1 cellular context compared by ENCODE assay signal in genomic region chr17:73210002-73210678, GRCh38.
TF ChIP-seq lines count a peak whose summit lies in the region.

No MANE protein-coding gene starts in this region.

TF ChIP-seq in K562, 482 proteins besides CTCF, POLR2A, EP300 and RAD21 (continued from another document):
- TF ChIP-seq ZNF318 (IDR thresholded peaks at IDR 0.05; ENCODE audit: borderline replicate concordance in 1 of 2, low read depth in 1 of 2) (no peak), PHB2 (IDR thresholded peaks at IDR 0.05; ENCODE audit: low read depth) (no peak), BCLAF1 (IDR thresholded peaks at IDR 0.05; ENCODE audit: borderline replicate concordance in 1 of 2, control insufficient read depth in 1 of 2, low read depth in 2 of 2, low read length in 1 of 2) (no peak), CBX1 (IDR thresholded peaks at IDR 0.05; ENCODE audit: low read depth) (no peak), LEF1 (IDR thresholded peaks at IDR 0.05) (peak; percentile 53; the same call in 1 of the 2 replicates), ATF6 (CRISPR knock-in tag; IDR thresholded peaks at IDR 0.05) (no peak), ETS1 (conservative IDR thresholded peaks at IDR 0.05; ENCODE audit: control insufficient read depth, low read depth, low read length) (no peak), MAFK (IDR thresholded peaks at IDR 0.05; ENCODE audit: low read length) (peak; percentile 23; the same call in 1 of the 2 replicates), CHAMP1 (IDR thresholded peaks at IDR 0.05) (no peak), CCNT2 (IDR thresholded peaks at IDR 0.05; ENCODE audit: borderline replicate concordance, extremely low read depth, insufficient read length, low read depth, low read length) (peak; percentile 4), FOXK2 (conservative IDR thresholded peaks at IDR 0.05 in 1 of 2, IDR thresholded peaks at IDR 0.05 in 1 of 2; ENCODE audit: low read depth in 2 of 2) (no peak)
